15 cellular contexts compared by ENCODE assay signal in the genomic region with DNA sequence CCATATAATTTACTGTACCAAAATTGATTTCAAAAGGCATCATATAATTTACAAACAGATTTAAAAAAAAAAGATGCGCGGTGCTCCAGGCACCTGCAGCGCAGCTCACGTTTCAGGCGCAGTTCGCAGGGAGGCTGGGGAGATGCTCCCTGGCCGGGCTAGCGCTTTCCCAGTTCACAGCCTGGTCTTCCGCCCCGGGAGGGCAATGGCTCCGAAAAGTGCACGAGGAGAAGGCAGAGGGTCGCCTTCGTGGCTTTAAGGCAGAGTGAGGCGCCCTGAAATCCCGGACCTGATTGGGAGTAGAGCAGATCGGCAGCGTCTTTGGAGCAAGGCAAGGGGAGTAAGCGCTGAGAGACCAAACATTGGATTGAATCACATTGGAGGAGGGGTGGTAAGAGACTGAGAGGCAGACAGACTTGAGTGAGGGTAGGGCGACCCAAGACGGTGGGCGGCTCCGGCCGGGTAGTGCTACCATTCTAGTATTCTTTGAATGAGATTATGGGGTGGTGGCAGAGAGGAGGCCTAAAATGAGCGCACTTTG. TPM values are rescaled to one million over a fixed set of nuclear protein-coding genes. Genes with fewer than 3 reads are reported as not detected.
DNase-seq lines count a peak whose midpoint lies in the region; ATAC-seq and TF ChIP-seq lines count a peak whose summit lies in the region.
"Had no signal": no experiment of that assay in that cellular context is flagged by ENCODE, and none has a peak within 500 bp of the region (broad histone marks: within the 10 kb centered on the region; RNA-seq: fewer than 3 reads in every experiment).

No MANE protein-coding gene starts in this region.

- in situ Hi-C loops in GM13976 (cut with MboI; ENCODE audit: low sequenced_read_pairs, unreplicated experiment): no loop called here

- H3K9me3 Mint-ChIP-seq in CD4-positive, alpha-beta T cell: peaks cover under 1% of the 10 kb centered on the region
- no peaks in the 10 kb centered on the region for H3K9me3 Mint-ChIP-seq in activated naive CD8-positive, alpha-beta T cell (ENCODE audit: low read depth)
- no peaks in the 10 kb centered on the region for H3K9me3 Mint-ChIP-seq in memory B cell

- no peaks in the 10 kb centered on the region for H3K36me3 Mint-ChIP-seq in CD4-positive, alpha-beta T cell (ENCODE audit: low read depth)
- H3K36me3 Mint-ChIP-seq in activated naive CD8-positive, alpha-beta T cell: no peaks in the 10 kb centered on the region
- no peaks in the 10 kb centered on the region for H3K36me3 Mint-ChIP-seq in memory B cell

- POLR2A ChIA-PET in CD4-positive, alpha-beta T cell (lab: Charles Lee): no interaction called here

- CTCF ChIA-PET in CD4-positive, alpha-beta T cell (lab: Charles Lee): no interaction called here

- no peak for ATAC-seq in CD4-positive, alpha-beta T cell (ENCODE audit: poor library complexity)
- ATAC-seq in memory B cell (ENCODE audit: low read depth) (no peak), HG03196 (IDR thresholded peaks at IDR 0.05; ENCODE audit: unreplicated experiment) (no peak), GM18511 (IDR thresholded peaks at IDR 0.05; ENCODE audit: unreplicated experiment) (no peak)
- ATAC-seq: left lung had no signal

- H3K4me3 Mint-ChIP-seq in CD4-positive, alpha-beta T cell: peak overlapping the region; percentile 27
- H3K4me3 Mint-ChIP-seq in activated naive CD8-positive, alpha-beta T cell: peak overlapping the region; percentile 82
- H3K4me3 Mint-ChIP-seq in memory B cell: peak overlapping the region; percentile 59

- H3K27ac Mint-ChIP-seq in CD4-positive, alpha-beta T cell: no peak overlapping the region
- no peak overlapping the region for H3K27ac Mint-ChIP-seq in activated naive CD8-positive, alpha-beta T cell
- H3K27ac Mint-ChIP-seq in memory B cell: no peak overlapping the region

- intact Hi-C loops in CD4-positive, alpha-beta T cell (cut with DNase I, micrococcal nuclease): no loop called here

- H3K27me3 ChIP-seq in CD4-positive, alpha-beta T cell (ENCODE audit: control insufficient read depth, insufficient read depth, low read length): peaks cover 98% of the 10 kb centered on the region

- no peaks in the 10 kb centered on the region for H3K9me3 ChIP-seq in CD4-positive, alpha-beta T cell (ENCODE audit: control insufficient read depth, low read length)
- H3K9me3 ChIP-seq: left lung, tibial artery had no signal

- peaks cover 38% of the 10 kb centered on the region for H3K4me1 Mint-ChIP-seq in CD4-positive, alpha-beta T cell (ENCODE audit: low read depth)
- peaks cover 29% of the 10 kb centered on the region for H3K4me1 Mint-ChIP-seq in activated naive CD8-positive, alpha-beta T cell (ENCODE audit: low read depth)
- peaks cover 15% of the 10 kb centered on the region for H3K4me1 Mint-ChIP-seq in memory B cell

- no peak overlapping the region for H3K27ac ChIP-seq in CD4-positive, alpha-beta T cell (ENCODE audit: low read depth, low read length)
- H3K27ac ChIP-seq: left lung, skin epidermis, tibial artery had no signal

- peaks cover 90% of the 10 kb centered on the region for H3K27me3 Mint-ChIP-seq in CD4-positive, alpha-beta T cell
- peaks cover 42% of the 10 kb centered on the region for H3K27me3 Mint-ChIP-seq in activated naive CD8-positive, alpha-beta T cell
- peaks cover 27% of the 10 kb centered on the region for H3K27me3 Mint-ChIP-seq in memory B cell

- TF ChIP-seq CTCF in CD4-positive, alpha-beta T cell (IDR thresholded peaks at IDR 0.05): no peak
- TF ChIP-seq CTCF in GM13976 (IDR thresholded peaks at IDR 0.05; ENCODE audit: borderline replicate concordance, control extremely low read depth, extremely low read depth, insufficient read depth, missing control alignments): no peak

- no peak for DNase-seq in CD4-positive, alpha-beta T cell
- DNase-seq in GM13976 (ENCODE audit: low spot score): peak; percentile 28
- DNase-seq in memory B cell (ENCODE audit: low spot score in 2 of 2): no peak
- no peak for DNase-seq in SKM-1 (lab: John Stamatoyannopoulos, UW; ENCODE audit: unreplicated experiment)
- no peak for DNase-seq in EL
- DNase-seq: effector CD8-positive, alpha-beta T cell; left lung; NCI-H1092 treated with DMSO at 0.1 percent for 48 hours; NCI-H510A treated with DMSO at 0.1 percent for 48 hours; tibial artery had no signal

RNA-seq across cellular contexts. Expression of a gene that starts 1.5 kb away (rescaled TPM):
- total RNA-seq in CD4-positive, alpha-beta T cell: not detected
- total RNA-seq: HT1080, left lung had no signal

RNA-seq across cellular contexts. Expression of a gene that starts 58.4 kb away (rescaled TPM):
- 10 to 100 TPM; 14.1 to 17.5 TPM for total RNA-seq in CD4-positive, alpha-beta T cell

Comparison
In these comparisons a context has a peak if more than half of its experiments do, and no peak if none do; other contexts are left out.
1. H3K4me3 Mint-ChIP-seq: peak in every context shown above with its lines; median percentile 82 in activated naive CD8-positive, alpha-beta T cell; 59 in memory B cell; 27 in CD4-positive, alpha-beta T cell.